In the genomic region with DNA sequence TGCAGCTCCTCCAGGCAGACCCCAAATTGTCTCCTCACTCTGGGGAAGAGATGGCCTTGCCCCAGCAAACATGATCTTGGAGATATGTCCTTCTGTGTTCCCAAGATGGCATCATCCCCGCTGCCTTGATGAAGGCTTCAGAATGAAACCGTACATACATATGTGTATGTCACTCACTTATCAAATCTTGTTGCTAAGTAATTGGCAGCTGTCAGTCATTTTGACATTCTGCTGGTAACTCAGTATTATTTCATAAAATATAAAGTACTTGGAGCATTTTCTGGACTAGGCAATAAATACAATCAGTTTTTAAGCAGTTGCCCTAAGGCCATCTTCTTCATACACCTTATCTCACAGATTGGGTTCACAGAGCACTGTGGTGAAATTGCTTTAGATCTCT, we compare ENCODE assay signal across 3 cellular contexts.
TF ChIP-seq lines count a peak whose summit lies in the region.

No MANE protein-coding gene starts in this region.

TF ChIP-seq in IMR-90, 13 proteins besides CTCF, POLR2A, EP300 and RAD21:
- TF ChIP-seq MAFK (IDR thresholded peaks at IDR 0.05; ENCODE audit: low read depth, low read length): no peak
- TF ChIP-seq FOS (IDR thresholded peaks at IDR 0.05; ENCODE audit: low read depth, low read length): no peak
- TF ChIP-seq ELK1 (IDR thresholded peaks at IDR 0.05; ENCODE audit: borderline replicate concordance, low read depth, low read length): no peak
- TF ChIP-seq NFE2L2 (IDR thresholded peaks at IDR 0.05; ENCODE audit: low read depth, low read length): no peak
- no peak for TF ChIP-seq CEBPB (IDR thresholded peaks at IDR 0.05; ENCODE audit: low read depth, low read length)
- no peak for TF ChIP-seq BHLHE40 (IDR thresholded peaks at IDR 0.05; ENCODE audit: low read depth, low read length)
- no peak for TF ChIP-seq RFX5 (IDR thresholded peaks at IDR 0.05; ENCODE audit: low read depth, low read length)
- TF ChIP-seq, protein P1, sequence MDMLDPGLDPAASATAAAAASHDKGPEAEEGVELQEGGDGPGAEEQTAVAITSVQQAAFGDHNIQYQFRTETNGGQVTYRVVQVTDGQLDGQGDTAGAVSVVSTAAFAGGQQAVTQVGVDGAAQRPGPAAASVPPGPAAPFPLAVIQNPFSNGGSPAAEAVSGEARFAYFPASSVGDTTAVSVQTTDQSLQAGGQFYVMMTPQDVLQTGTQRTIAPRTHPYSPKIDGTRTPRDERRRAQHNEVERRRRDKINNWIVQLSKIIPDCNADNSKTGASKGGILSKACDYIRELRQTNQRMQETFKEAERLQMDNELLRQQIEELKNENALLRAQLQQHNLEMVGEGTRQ (IDR thresholded peaks at IDR 0.05; ENCODE audit: low read depth, low read length): no peak
- TF ChIP-seq MAZ (IDR thresholded peaks at IDR 0.05; ENCODE audit: borderline replicate concordance, low read depth, low read length): no peak
- TF ChIP-seq CHD1 (IDR thresholded peaks at IDR 0.05; ENCODE audit: low read depth, low read length): no peak

TF ChIP-seq in K562, 482 proteins besides CTCF, POLR2A, EP300 and RAD21:
- TF ChIP-seq NR3C1 (CRISPR knock-in tag; IDR thresholded peaks at IDR 0.05) (no peak), MCM5 (IDR thresholded peaks at IDR 0.05; ENCODE audit: low read depth) (no peak), PKNOX1 (IDR thresholded peaks at IDR 0.05) (peak; percentile 51; the same call in 1 of the 2 replicates), E2F3 (CRISPR knock-in tag; IDR thresholded peaks at IDR 0.05) (no peak), ZSCAN29 (IDR thresholded peaks at IDR 0.05) (no peak), NCOA6 (IDR thresholded peaks at IDR 0.05) (no peak), EZH2 (IDR thresholded peaks at IDR 0.05; ENCODE audit: borderline replicate concordance, low read depth, low read length) (no peak), ADNP (tag; IDR thresholded peaks at IDR 0.05) (no peak), AFF4 (CRISPR knock-in tag; IDR thresholded peaks at IDR 0.05) (no peak), PHB (CRISPR knock-in tag; IDR thresholded peaks at IDR 0.05) (no peak), GMEB1 (CRISPR knock-in tag; IDR thresholded peaks at IDR 0.05) (no peak), ATF1 (CRISPR knock-in tag; IDR thresholded peaks at IDR 0.05) (no peak), ATF1 (tag; IDR thresholded peaks at IDR 0.05) (no peak), MXI1 (IDR thresholded peaks at IDR 0.05; ENCODE audit: low read depth, low read length) (no peak), MEIS2 (IDR thresholded peaks at IDR 0.05; ENCODE audit: partially characterized antibody) (peak; percentile 9), RBM25 (IDR thresholded peaks at IDR 0.05; ENCODE audit: low read depth, low read length, severe bottlenecking) (no peak), ZNF239 (CRISPR knock-in tag; IDR thresholded peaks at IDR 0.05) (no peak)

TF ChIP-seq in neural cell, 6 proteins besides CTCF, POLR2A, EP300 and RAD21:
- TF ChIP-seq MXI1 (conservative IDR thresholded peaks at IDR 0.05; ENCODE audit: poor library complexity, severe bottlenecking): no peak
- TF ChIP-seq POLR2AphosphoS5 (IDR thresholded peaks at IDR 0.05): peak; percentile 47
